In genomic region chr19:1018932-1019615, GRCh38 we compare ENCODE assay signal across 9 cellular contexts. TPM values are rescaled to one million over a fixed set of nuclear protein-coding genes. Genes with fewer than 3 reads are reported as not detected.
DNase-seq lines count a peak whose midpoint lies in the region; ATAC-seq and TF ChIP-seq lines count a peak whose summit lies in the region.
"Had no signal": no experiment of that assay in that cellular context is flagged by ENCODE, and none has a peak within 500 bp of the region (broad histone marks: within the 10 kb centered on the region; RNA-seq: fewer than 3 reads in every experiment).

No MANE protein-coding gene starts in this region.

- TF ChIP-seq CTCF in cardiac muscle cell (IDR thresholded peaks at IDR 0.05; ENCODE audit: low read depth, low read length) (no peak), astrocyte of the spinal cord (IDR thresholded peaks at IDR 0.05; ENCODE audit: low read depth, low read length) (no peak)

- no peak overlapping the region for H3K4ac ChIP-seq in mesenchymal stem cell (ENCODE audit: low read depth in 1 of 2, low read length in 2 of 2)

- no peaks in the 10 kb centered on the region for H3K79me1 ChIP-seq in mesenchymal stem cell (replicated peaks; ENCODE audit: low read length, poor library complexity, severe bottlenecking)

- in situ Hi-C loops in astrocyte of the spinal cord (cut with HindIII; ENCODE audit: low sequenced_read_pairs): no loop called here

- no peak overlapping the region for H2AFZ ChIP-seq in mesenchymal stem cell (ENCODE audit: low read depth, low read length)

- H4K8ac ChIP-seq in mesenchymal stem cell (ENCODE audit: low read length): no peak overlapping the region

- no peak overlapping the region for H2BK15ac ChIP-seq in mesenchymal stem cell (ENCODE audit: low read depth, poor library complexity, severe bottlenecking)

- intact Hi-C loops in Right ventricle myocardium superior (cut with DNase I): no loop called here

- no peaks in the 10 kb centered on the region for H3K27me3 ChIP-seq in cardiac muscle cell
- no peaks in the 10 kb centered on the region for H3K27me3 ChIP-seq in mesenchymal stem cell (ENCODE audit: control insufficient read depth in 1 of 2, insufficient read depth in 1 of 2, low read length in 2 of 2)

- no peak overlapping the region for H4K91ac ChIP-seq in mesenchymal stem cell (ENCODE audit: low read length)

- H3K23ac ChIP-seq in mesenchymal stem cell (ENCODE audit: low read length in 2 of 2): peak overlapping the region in 1 of 2 experiments; percentile 1

- no peak overlapping the region for H2BK5ac ChIP-seq in mesenchymal stem cell (ENCODE audit: low read depth, low read length, poor library complexity, severe bottlenecking)

- 89% methylated on average over 15 of the region's 17 CpGs for WGBS in mesenchymal stem cell
- 51% methylated on average over 17 of the region's 17 CpGs for WGBS in urinary bladder

- H3K18ac ChIP-seq in mesenchymal stem cell (ENCODE audit: low read depth in 1 of 2, low read length in 2 of 2): no peak overlapping the region

- H3K4me2 ChIP-seq in mesenchymal stem cell (ENCODE audit: low read length, poor library complexity, severe bottlenecking): peak overlapping the region; percentile 96

- ATAC-seq in Right ventricle myocardium superior (ENCODE audit: poor library complexity): no peak

- H3K9ac ChIP-seq in mesenchymal stem cell (ENCODE audit: low read length): peak overlapping the region; percentile 90

- H3K4me3 ChIP-seq in cardiac muscle cell: peak overlapping the region; percentile 85
- H3K4me3 ChIP-seq in astrocyte of the spinal cord (ENCODE audit: low read depth, low read length): peak overlapping the region; percentile 95
- H3K4me3 ChIP-seq in mesenchymal stem cell (ENCODE audit: insufficient read depth in 1 of 2, low read depth in 1 of 2, low read length in 2 of 2): peak overlapping the region in 1 of 2 experiments; percentile 96
- H3K4me3 ChIP-seq in urinary bladder (ENCODE audit: low read depth, low read length): peak overlapping the region; percentile 87

- H2BK12ac ChIP-seq in mesenchymal stem cell (ENCODE audit: low read length in 2 of 2): no peak overlapping the region

- DNase-seq in cardiac muscle cell (ENCODE audit: low read depth in 1 of 2, low spot score in 1 of 2) (no peak), Right ventricle myocardium superior (no peak), astrocyte of the spinal cord (ENCODE audit: low read depth, low spot score) (no peak), mesenchymal stem cell (no peak), superior temporal gyrus (ENCODE audit: extremely low spot score) (no peak), RKO (ENCODE audit: low spot score) (no peak), foreskin melanocyte (no peak)

- H2BK120ac ChIP-seq in mesenchymal stem cell (ENCODE audit: low read depth, low read length): no peak overlapping the region

- H3K9me3 ChIP-seq in cardiac muscle cell (ENCODE audit: low read depth): no peaks in the 10 kb centered on the region
- H3K9me3 ChIP-seq in mesenchymal stem cell (ENCODE audit: control insufficient read depth, low read length): no peaks in the 10 kb centered on the region

- H2AK5ac ChIP-seq in mesenchymal stem cell (ENCODE audit: low read length, severe bottlenecking): no peak overlapping the region

- no peak overlapping the region for H3K14ac ChIP-seq in mesenchymal stem cell (ENCODE audit: low read length in 2 of 2)

- H3K36me3 ChIP-seq in cardiac muscle cell (peaks cover 1% of the 10 kb centered on the region), mesenchymal stem cell (ENCODE audit: control insufficient read depth in 1 of 2, insufficient read depth in 2 of 2, low read depth in 1 of 2, low read length in 2 of 2) (peaks cover under 1 to 40% of the 10 kb centered on the region in 2 experiments), urinary bladder (ENCODE audit: insufficient read depth) (no peaks in the 10 kb centered on the region)

- H3K4me1 ChIP-seq in cardiac muscle cell (ENCODE audit: low read depth) (peaks cover 35% of the 10 kb centered on the region), mesenchymal stem cell (ENCODE audit: control insufficient read depth, insufficient read depth, low read depth, low read length) (peaks cover 53% of the 10 kb centered on the region), urinary bladder (ENCODE audit: insufficient read depth) (peaks cover 9% of the 10 kb centered on the region)

- H3K27ac ChIP-seq in cardiac muscle cell (no peak overlapping the region), mesenchymal stem cell (ENCODE audit: low read length, poor library complexity, severe bottlenecking) (no peak overlapping the region), urinary bladder (ENCODE audit: low read depth) (no peak overlapping the region)

RNA-seq across cellular contexts. Expression of gene TMEM259, which starts 1.8 kb away (rescaled TPM):
- 228 and 370 TPM in 2 replicates for total RNA-seq in cardiac muscle cell
- 403 and 445 TPM in 2 replicates for polyA plus RNA-seq in cardiac muscle cell
- 109 TPM for total RNA-seq in Right ventricle myocardium superior
- 115 TPM for polyA plus RNA-seq in mesenchymal stem cell (2013, experiment 1 of 2)
- 119 TPM for polyA plus RNA-seq in mesenchymal stem cell (2013, experiment 2 of 2)
- total RNA-seq in urinary bladder: 34.5 TPM
- 159 TPM for polyA plus RNA-seq in urinary bladder

RNA-seq across cellular contexts. Expression of gene RNU6-2, which starts 2.2 kb away (rescaled TPM):
- total RNA-seq in cardiac muscle cell (not detected in 2 replicates), Right ventricle myocardium superior (not detected), urinary bladder (not detected)
- polyA plus RNA-seq in cardiac muscle cell (not detected in 2 replicates), urinary bladder (not detected)
- not detected for polyA plus RNA-seq in mesenchymal stem cell (2013, experiment 1 of 2)
- not detected for polyA plus RNA-seq in mesenchymal stem cell (2013, experiment 2 of 2)
- total RNA-seq: G401 had no signal

RNA-seq across cellular contexts. Expression of gene CNN2, which starts 7.3 kb away (rescaled TPM):
- total RNA-seq in cardiac muscle cell (158 TPM in 2 replicates), Right ventricle myocardium superior (69.8 TPM), urinary bladder (73.3 TPM)
- polyA plus RNA-seq in cardiac muscle cell (183 and 185 TPM in 2 replicates), urinary bladder (97.1 TPM)
- 374 TPM for polyA plus RNA-seq in mesenchymal stem cell (2013, experiment 1 of 2)
- polyA plus RNA-seq in mesenchymal stem cell (2013, experiment 2 of 2): 362 TPM

RNA-seq across cellular contexts. Expression of gene GRIN3B, which starts 18.9 kb away (rescaled TPM):
- total RNA-seq in cardiac muscle cell (5.4 and 8.5 TPM in 2 replicates), Right ventricle myocardium superior (not detected), urinary bladder (not detected)
- polyA plus RNA-seq in cardiac muscle cell (3.0 and 4.9 TPM in 2 replicates), urinary bladder (0.06 TPM)
- polyA plus RNA-seq in mesenchymal stem cell (2013, experiment 1 of 2): 0.66 TPM
- 0.56 TPM for polyA plus RNA-seq in mesenchymal stem cell (2013, experiment 2 of 2)

RNA-seq across cellular contexts. Expression of gene ABCA7, which starts 20.8 kb away (rescaled TPM):
- total RNA-seq in cardiac muscle cell (43.6 and 44.0 TPM in 2 replicates), Right ventricle myocardium superior (5.2 TPM), urinary bladder (1.9 TPM)
- polyA plus RNA-seq in cardiac muscle cell (36.8 and 60.4 TPM in 2 replicates), urinary bladder (5.9 TPM)
- polyA plus RNA-seq in mesenchymal stem cell (2013, experiment 1 of 2): 8.4 TPM
- polyA plus RNA-seq in mesenchymal stem cell (2013, experiment 2 of 2): 8.4 TPM
